Comparison of ENCODE assay signal across 12 cellular contexts in the genomic region with DNA sequence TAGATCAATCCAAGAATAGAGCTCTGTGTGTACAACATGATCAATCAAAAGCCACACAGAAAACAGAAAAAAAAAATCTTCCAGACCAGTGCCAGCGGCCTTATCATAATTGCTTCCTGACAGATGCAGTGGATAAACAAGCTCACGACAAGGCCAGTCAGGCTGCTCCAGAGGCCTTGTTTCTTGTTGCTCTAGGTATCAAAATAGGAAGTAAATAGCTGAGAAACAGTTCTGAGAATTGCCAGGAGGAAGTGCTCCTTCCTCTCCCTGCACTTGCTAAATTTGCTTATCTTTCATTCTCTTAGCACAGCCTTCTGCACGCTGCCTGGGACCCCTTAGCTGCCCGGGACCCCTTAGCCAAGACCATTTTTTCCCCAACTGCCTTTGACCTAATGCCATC.
DNase-seq lines count a peak whose midpoint lies in the region; ATAC-seq, FAIRE-seq and TF ChIP-seq lines count a peak whose summit lies in the region.
"Had no signal": no experiment of that assay in that cellular context is flagged by ENCODE, and none has a peak within 500 bp of the region (broad histone marks: within the 10 kb centered on the region; RNA-seq: fewer than 3 reads in every experiment).

No MANE protein-coding gene starts in this region.

- FAIRE-seq in endothelial cell of umbilical vein (lab: Jason Lieb, UNC) = peak; percentile 82
- FAIRE-seq: endometrium had no signal

- peak overlapping the region; percentile 6 for H3K4me2 ChIP-seq in endothelial cell of umbilical vein (ENCODE audit: insufficient read depth, low read length)

- intact Hi-C loops in endothelial cell of umbilical vein (cut with micrococcal nuclease) (loop anchor here (1.0 to 2.0 kb wide), 4 partner anchors 12 to 123 kb away; no protein-coding TSS in a partner anchor), thyroid gland (cut with DNase I) (no loop called here)

- POLR2A ChIA-PET in endothelial cell of umbilical vein (lab: Charles Lee) = no interaction called here

- H4K20me1 ChIP-seq in endothelial cell of umbilical vein (replicated peaks; ENCODE audit: control insufficient read depth, extremely low read depth, insufficient read depth, low read length) = no peaks in the 10 kb centered on the region

- H3K4me1 ChIP-seq in endothelial cell of umbilical vein (ENCODE audit: control insufficient read depth, extremely low read depth, insufficient read depth, low read length) (peaks cover 13% of the 10 kb centered on the region), gastroesophageal sphincter (no peaks in the 10 kb centered on the region), thyroid gland (no peaks in the 10 kb centered on the region)

- no peak overlapping the region for H3K4me3 ChIP-seq in endothelial cell of umbilical vein (replicated peaks in 1 of 3; ENCODE audit: insufficient read depth in 1 of 3, low read depth in 1 of 3, low read length in 3 of 3)
- H3K4me3 ChIP-seq in gastroesophageal sphincter = no peak overlapping the region
- H3K4me3 ChIP-seq in thyroid gland (replicated peaks in 1 of 3) = no peak overlapping the region
- H3K4me3 ChIP-seq: tibial artery had no signal

- BruUV-seq in endothelial cell of umbilical vein (replicated peaks; lab: Mats Ljungman, UMichigan) = no TSS peak

- no peak overlapping the region for H2AFZ ChIP-seq in endothelial cell of umbilical vein (ENCODE audit: low read depth, low read length)

- no peaks in the 10 kb centered on the region for H3K9me1 ChIP-seq in endothelial cell of umbilical vein (replicated peaks; ENCODE audit: control insufficient read depth, extremely low read depth, insufficient read depth, low read length)

- peak; percentile 7 to 16 for DNase-seq in AML-193 (lab: John Stamatoyannopoulos, UW)
- peak; percentile 93 for DNase-seq in endothelial cell of umbilical vein (ENCODE audit: low read depth, low spot score)
- no peak for DNase-seq in effector CD4-positive, alpha-beta T cell
- no peak for DNase-seq in thyroid gland
- DNase-seq: RPMI8226 had no signal

- TF ChIP-seq POLR2A in endothelial cell of umbilical vein (IDR thresholded peaks at IDR 0.05; ENCODE audit: low read depth, low read length) (peak; percentile 32), gastroesophageal sphincter (IDR thresholded peaks at IDR 0.05) (no peak), thyroid gland (IDR thresholded peaks at IDR 0.05) (no peak)

- no peaks in the 10 kb centered on the region for H3K36me3 ChIP-seq in endothelial cell of umbilical vein (ENCODE audit: control insufficient read depth in 2 of 2, extremely low read depth in 1 of 2, insufficient read depth in 2 of 2, low read length in 2 of 2)
- no peaks in the 10 kb centered on the region for H3K36me3 ChIP-seq in gastroesophageal sphincter
- no peaks in the 10 kb centered on the region for H3K36me3 ChIP-seq in thyroid gland
- H3K36me3 ChIP-seq: tibial artery had no signal

- H3K79me2 ChIP-seq in endothelial cell of umbilical vein (ENCODE audit: control insufficient read depth, insufficient read depth, low read length) = no peaks in the 10 kb centered on the region

- CTCF ChIA-PET in endothelial cell of umbilical vein (lab: Charles Lee) = interaction anchor here (0.7 to 3.0 kb wide), 6 partner anchors 17 to 176 kb away, joined by 3 to 9 read pairs (median 4); no protein-coding TSS in a partner anchor

- TF ChIP-seq CTCF in endothelial cell of umbilical vein (IDR thresholded peaks at IDR 0.05; ENCODE audit: extremely low read depth in 1 of 2, insufficient read depth in 1 of 2, low read depth in 1 of 2, low read length in 2 of 2) (no peak), gastroesophageal sphincter (IDR thresholded peaks at IDR 0.05) (no peak), thyroid gland (IDR thresholded peaks at IDR 0.05) (no peak)

- H3K9me3 ChIP-seq in endothelial cell of umbilical vein (replicated peaks; ENCODE audit: control insufficient read depth, insufficient read depth, low read length) (no peaks in the 10 kb centered on the region), gastroesophageal sphincter (no peaks in the 10 kb centered on the region), thyroid gland (no peaks in the 10 kb centered on the region)
- H3K9me3 ChIP-seq: tibial artery had no signal

- TF ChIP-seq EP300 in gastroesophageal sphincter (IDR thresholded peaks at IDR 0.05) = no peak

- no peak overlapping the region for H3K27ac ChIP-seq in endothelial cell of umbilical vein (ENCODE audit: insufficient read depth, low read depth, low read length)
- no peak overlapping the region for H3K27ac ChIP-seq in gastroesophageal sphincter
- H3K27ac ChIP-seq in thyroid gland = no peak overlapping the region
- H3K27ac ChIP-seq: C4-2B, tibial artery had no signal

- 72 to 75% methylated on average over 1 to 3 of the region's 4 CpGs for WGBS in gastroesophageal sphincter (ENCODE audit: low coverage in 1 of 2), 2 donors
- 55 to 60% methylated on average over 4 of the region's 4 CpGs for WGBS in thyroid gland, 2 donors

- ATAC-seq in GM19324 (IDR thresholded peaks at IDR 0.05; ENCODE audit: low FRiP score, unreplicated experiment) (peak; percentile 53), HG03521 (IDR thresholded peaks at IDR 0.05; ENCODE audit: unreplicated experiment) (peak; percentile 62), gastroesophageal sphincter (no peak), GM18873 (IDR thresholded peaks at IDR 0.05; ENCODE audit: low FRiP score, unreplicated experiment) (no peak)

- dilution Hi-C loops in endothelial cell of umbilical vein (cut with MboI; ENCODE audit: extremely low pct_ligation_motif_present, low sequenced_read_pairs) = no loop called here

- H3K9ac ChIP-seq in endothelial cell of umbilical vein (replicated peaks; ENCODE audit: extremely low read depth, insufficient read depth, low read length) = no peak overlapping the region

- H3K27me3 ChIP-seq in endothelial cell of umbilical vein (ENCODE audit: control insufficient read depth in 2 of 2, insufficient read depth in 2 of 2, low read length in 2 of 2) (no peaks in the 10 kb centered on the region), gastroesophageal sphincter (no peaks in the 10 kb centered on the region), thyroid gland (no peaks in the 10 kb centered on the region)
- H3K27me3 ChIP-seq: tibial artery had no signal

TF ChIP-seq in endothelial cell of umbilical vein, 7 proteins besides CTCF, POLR2A, EP300 and RAD21:
- TF ChIP-seq EZH2 (IDR thresholded peaks at IDR 0.05; ENCODE audit: borderline replicate concordance, low read depth, low read length, severe bottlenecking) = no peak
- TF ChIP-seq, protein P1, sequence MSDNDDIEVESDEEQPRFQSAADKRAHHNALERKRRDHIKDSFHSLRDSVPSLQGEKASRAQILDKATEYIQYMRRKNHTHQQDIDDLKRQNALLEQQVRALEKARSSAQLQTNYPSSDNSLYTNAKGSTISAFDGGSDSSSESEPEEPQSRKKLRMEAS (IDR thresholded peaks at IDR 0.05; ENCODE audit: insufficient read depth, insufficient read length) = no peak
- TF ChIP-seq GATA2 (IDR thresholded peaks at IDR 0.05; ENCODE audit: insufficient read depth, insufficient read length, low read depth, low read length) = peak; percentile 90
- peak; percentile 26 for TF ChIP-seq FOS (IDR thresholded peaks at IDR 0.05; ENCODE audit: borderline replicate concordance, insufficient read depth, low read length)
- peak; percentile 58 for TF ChIP-seq JUN (IDR thresholded peaks at IDR 0.05; ENCODE audit: borderline replicate concordance, insufficient read depth, insufficient read length, low read depth)
- peak; percentile 75 for TF ChIP-seq POLR2AphosphoS5 (IDR thresholded peaks at IDR 0.05; ENCODE audit: insufficient read depth, low read depth, low read length)
- no peak for TF ChIP-seq MYC (IDR thresholded peaks at IDR 0.05; ENCODE audit: low read depth, low read length)

Comparison
In these comparisons a context has a peak if more than half of its experiments do, and no peak if none do; other contexts are left out.
1. DNase-seq: peak in AML-193 (2 of 2) and endothelial cell of umbilical vein (single experiment); none in effector CD4-positive, alpha-beta T cell (single experiment) and thyroid gland (0 of 2).
2. ATAC-seq: peak in GM19324 (single experiment) and HG03521 (single experiment); none in gastroesophageal sphincter (single experiment) and GM18873 (single experiment).